In the genomic region with DNA sequence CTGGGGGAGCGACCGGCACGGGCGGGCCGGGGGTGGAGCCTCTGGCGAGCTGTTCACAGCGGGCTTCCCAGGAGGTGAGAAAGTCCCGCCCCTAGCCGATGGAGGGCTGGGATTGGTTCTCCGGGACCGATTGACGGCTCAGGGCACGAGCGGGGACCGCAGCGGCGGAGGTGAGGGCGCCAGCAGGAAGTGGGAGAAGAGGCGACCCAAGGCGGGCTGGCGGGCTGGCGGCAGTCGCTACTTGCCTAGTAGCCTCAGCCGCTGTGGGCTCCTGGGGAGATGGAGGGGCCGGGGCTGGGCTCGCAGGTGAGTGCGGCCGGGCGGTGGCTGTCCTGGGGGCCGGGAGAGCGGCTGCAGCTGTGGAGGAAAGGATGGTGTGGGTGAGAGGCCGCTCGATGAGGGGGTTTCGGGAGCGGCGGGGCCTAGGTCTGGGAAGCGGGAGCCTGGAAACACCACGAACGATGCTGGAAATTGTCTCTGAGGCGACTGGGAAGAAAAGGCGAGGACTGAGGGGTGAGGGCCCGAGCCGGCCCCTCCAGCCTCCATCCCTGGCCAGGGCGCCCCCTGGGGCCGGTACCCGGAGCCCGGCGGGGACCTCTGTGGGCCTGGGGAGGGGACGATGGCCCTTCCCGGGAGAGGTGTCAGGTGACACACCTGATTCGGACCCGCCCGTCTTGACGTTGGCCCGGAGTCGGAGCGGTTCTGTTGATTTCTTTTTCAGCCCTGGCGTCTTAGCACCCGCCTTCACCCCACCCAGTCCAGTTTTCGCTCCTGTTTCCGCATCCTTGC, we compare ENCODE assay signal across 1 cellular context.
A peak's percentile ranks its signal among the peaks of the same experiment; 100 is the strongest.
TF ChIP-seq lines count a peak whose summit lies in the region.

A gene with protein sequence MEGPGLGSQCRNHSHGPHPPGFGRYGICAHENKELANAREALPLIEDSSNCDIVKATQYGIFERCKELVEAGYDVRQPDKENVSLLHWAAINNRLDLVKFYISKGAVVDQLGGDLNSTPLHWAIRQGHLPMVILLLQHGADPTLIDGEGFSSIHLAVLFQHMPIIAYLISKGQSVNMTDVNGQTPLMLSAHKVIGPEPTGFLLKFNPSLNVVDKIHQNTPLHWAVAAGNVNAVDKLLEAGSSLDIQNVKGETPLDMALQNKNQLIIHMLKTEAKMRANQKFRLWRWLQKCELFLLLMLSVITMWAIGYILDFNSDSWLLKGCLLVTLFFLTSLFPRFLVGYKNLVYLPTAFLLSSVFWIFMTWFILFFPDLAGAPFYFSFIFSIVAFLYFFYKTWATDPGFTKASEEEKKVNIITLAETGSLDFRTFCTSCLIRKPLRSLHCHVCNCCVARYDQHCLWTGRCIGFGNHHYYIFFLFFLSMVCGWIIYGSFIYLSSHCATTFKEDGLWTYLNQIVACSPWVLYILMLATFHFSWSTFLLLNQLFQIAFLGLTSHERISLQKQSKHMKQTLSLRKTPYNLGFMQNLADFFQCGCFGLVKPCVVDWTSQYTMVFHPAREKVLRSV (plus strand): TSS at position 198 of the 789 bp plus-strand sequence. CDS start 82 bp downstream, at position 280.

TF ChIP-seq in HEK293, 187 proteins besides CTCF, POLR2A, EP300 and RAD21 (continued from another document and continues in another):
- TF ChIP-seq, protein P1, sequence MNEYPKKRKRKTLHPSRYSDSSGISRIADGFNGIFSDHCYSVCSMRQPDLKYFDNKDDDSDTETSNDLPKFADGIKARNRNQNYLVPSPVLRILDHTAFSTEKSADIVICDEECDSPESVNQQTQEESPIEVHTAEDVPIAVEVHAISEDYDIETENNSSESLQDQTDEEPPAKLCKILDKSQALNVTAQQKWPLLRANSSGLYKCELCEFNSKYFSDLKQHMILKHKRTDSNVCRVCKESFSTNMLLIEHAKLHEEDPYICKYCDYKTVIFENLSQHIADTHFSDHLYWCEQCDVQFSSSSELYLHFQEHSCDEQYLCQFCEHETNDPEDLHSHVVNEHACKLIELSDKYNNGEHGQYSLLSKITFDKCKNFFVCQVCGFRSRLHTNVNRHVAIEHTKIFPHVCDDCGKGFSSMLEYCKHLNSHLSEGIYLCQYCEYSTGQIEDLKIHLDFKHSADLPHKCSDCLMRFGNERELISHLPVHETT (tag by site-specific recombination; IDR thresholded peaks at IDR 0.05) = 0 out of 2 replicates have a peak, but pooled peaks have one; percentile 36
- no peak for TF ChIP-seq ZNF777 (tag by site-specific recombination; IDR thresholded peaks at IDR 0.05; ENCODE audit: borderline replicate concordance)
- peak; percentile 79 for TF ChIP-seq ZNF335 (tag by site-specific recombination; conservative IDR thresholded peaks at IDR 0.05)
- TF ChIP-seq PRDM1 (tag by site-specific recombination; IDR thresholded peaks at IDR 0.05) = no peak
- TF ChIP-seq, protein P2, sequence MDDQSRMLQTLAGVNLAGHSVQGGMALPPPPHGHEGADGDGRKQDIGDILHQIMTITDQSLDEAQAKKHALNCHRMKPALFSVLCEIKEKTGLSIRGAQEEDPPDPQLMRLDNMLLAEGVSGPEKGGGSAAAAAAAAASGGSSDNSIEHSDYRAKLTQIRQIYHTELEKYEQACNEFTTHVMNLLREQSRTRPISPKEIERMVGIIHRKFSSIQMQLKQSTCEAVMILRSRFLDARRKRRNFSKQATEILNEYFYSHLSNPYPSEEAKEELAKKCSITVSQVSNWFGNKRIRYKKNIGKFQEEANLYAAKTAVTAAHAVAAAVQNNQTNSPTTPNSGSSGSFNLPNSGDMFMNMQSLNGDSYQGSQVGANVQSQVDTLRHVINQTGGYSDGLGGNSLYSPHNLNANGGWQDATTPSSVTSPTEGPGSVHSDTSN (CRISPR knock-in tag; IDR thresholded peaks at IDR 0.05) = peak; percentile 94
- TF ChIP-seq, protein P3, sequence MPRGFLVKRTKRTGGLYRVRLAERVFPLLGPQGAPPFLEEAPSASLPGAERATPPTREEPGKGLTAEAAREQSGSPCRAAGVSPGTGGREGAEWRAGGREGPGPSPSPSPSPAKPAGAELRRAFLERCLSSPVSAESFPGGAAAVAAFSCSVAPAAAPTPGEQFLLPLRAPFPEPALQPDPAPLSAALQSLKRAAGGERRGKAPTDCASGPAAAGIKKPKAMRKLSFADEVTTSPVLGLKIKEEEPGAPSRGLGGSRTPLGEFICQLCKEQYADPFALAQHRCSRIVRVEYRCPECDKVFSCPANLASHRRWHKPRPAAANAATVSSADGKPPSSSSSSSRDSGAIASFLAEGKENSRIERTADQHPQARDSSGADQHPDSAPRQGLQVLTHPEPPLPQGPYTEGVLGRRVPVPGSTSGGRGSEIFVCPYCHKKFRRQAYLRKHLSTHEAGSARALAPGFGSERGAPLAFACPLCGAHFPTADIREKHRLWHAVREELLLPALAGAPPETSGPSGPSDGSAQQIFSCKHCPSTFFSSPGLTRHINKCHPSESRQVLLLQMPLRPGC (tag by site-specific recombination; IDR thresholded peaks at IDR 0.05) = no peak
- 0 out of 2 replicates have a peak, but pooled peaks have one; percentile 38 for TF ChIP-seq ZNF2 (tag by site-specific recombination; IDR thresholded peaks at IDR 0.05)
- no peak for TF ChIP-seq ZNF138 (tag by site-specific recombination; IDR thresholded peaks at IDR 0.05; ENCODE audit: borderline replicate concordance)
- TF ChIP-seq ZNF555 (tag by site-specific recombination; conservative IDR thresholded peaks at IDR 0.05) = no peak
- peak; percentile 47; the same call in 1 of the 2 replicates for TF ChIP-seq ZNF629 (tag by site-specific recombination; IDR thresholded peaks at IDR 0.05)
- TF ChIP-seq ZNF324 (tag by site-specific recombination; IDR thresholded peaks at IDR 0.05) = 0 out of 2 replicates have a peak, but pooled peaks have one; percentile 52
- TF ChIP-seq REPIN1 (tag by site-specific recombination; IDR thresholded peaks at IDR 0.05; ENCODE audit: low read depth) = peak; percentile 55; the same call in 1 of the 2 replicates
- 0 out of 2 replicates have a peak, but pooled peaks have one; percentile 53 for TF ChIP-seq ZNF561 (tag by site-specific recombination; IDR thresholded peaks at IDR 0.05; ENCODE audit: borderline replicate concordance)
- peak; percentile 63 for TF ChIP-seq ZNF76 (tag by site-specific recombination; IDR thresholded peaks at IDR 0.05; ENCODE audit: borderline replicate concordance, low read depth)
- TF ChIP-seq, protein P4, sequence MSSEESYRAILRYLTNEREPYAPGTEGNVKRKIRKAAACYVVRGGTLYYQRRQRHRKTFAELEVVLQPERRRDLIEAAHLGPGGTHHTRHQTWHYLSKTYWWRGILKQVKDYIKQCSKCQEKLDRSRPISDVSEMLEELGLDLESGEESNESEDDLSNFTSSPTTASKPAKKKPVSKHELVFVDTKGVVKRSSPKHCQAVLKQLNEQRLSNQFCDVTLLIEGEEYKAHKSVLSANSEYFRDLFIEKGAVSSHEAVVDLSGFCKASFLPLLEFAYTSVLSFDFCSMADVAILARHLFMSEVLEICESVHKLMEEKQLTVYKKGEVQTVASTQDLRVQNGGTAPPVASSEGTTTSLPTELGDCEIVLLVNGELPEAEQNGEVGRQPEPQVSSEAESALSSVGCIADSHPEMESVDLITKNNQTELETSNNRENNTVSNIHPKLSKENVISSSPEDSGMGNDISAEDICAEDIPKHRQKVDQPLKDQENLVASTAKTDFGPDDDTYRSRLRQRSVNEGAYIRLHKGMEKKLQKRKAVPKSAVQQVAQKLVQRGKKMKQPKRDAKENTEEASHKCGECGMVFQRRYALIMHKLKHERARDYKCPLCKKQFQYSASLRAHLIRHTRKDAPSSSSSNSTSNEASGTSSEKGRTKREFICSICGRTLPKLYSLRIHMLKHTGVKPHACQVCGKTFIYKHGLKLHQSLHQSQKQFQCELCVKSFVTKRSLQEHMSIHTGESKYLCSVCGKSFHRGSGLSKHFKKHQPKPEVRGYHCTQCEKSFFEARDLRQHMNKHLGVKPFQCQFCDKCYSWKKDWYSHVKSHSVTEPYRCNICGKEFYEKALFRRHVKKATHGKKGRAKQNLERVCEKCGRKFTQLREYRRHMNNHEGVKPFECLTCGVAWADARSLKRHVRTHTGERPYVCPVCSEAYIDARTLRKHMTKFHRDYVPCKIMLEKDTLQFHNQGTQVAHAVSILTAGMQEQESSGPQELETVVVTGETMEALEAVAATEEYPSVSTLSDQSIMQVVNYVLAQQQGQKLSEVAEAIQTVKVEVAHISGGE (tag by site-specific recombination; conservative IDR thresholded peaks at IDR 0.05; ENCODE audit: low read depth) = peak; percentile 20; the same call in 1 of the 2 replicates
- peak; percentile 36; the same call in 1 of the 2 replicates for TF ChIP-seq ZBTB17 (tag by site-specific recombination; IDR thresholded peaks at IDR 0.05)
- peak; percentile 56 for TF ChIP-seq ZIC2 (tag by site-specific recombination; IDR thresholded peaks at IDR 0.05)
- TF ChIP-seq GLIS2 (tag by site-specific recombination; IDR thresholded peaks at IDR 0.05) = peak; percentile 86
- peak; percentile 79 for TF ChIP-seq ZXDB (tag by site-specific recombination; IDR thresholded peaks at IDR 0.05)
- TF ChIP-seq ZNF571 (tag by site-specific recombination; IDR thresholded peaks at IDR 0.05) = no peak
- peak; percentile 65 for TF ChIP-seq ZBTB48 (tag by site-specific recombination; IDR thresholded peaks at IDR 0.05)
- peak; percentile 63 for TF ChIP-seq ZNF341 (tag by site-specific recombination; IDR thresholded peaks at IDR 0.05; ENCODE audit: low read depth)
- peak; percentile 40; the same call in 1 of the 2 replicates for TF ChIP-seq OVOL3 (tag by site-specific recombination; IDR thresholded peaks at IDR 0.05)
- TF ChIP-seq, protein P5, sequence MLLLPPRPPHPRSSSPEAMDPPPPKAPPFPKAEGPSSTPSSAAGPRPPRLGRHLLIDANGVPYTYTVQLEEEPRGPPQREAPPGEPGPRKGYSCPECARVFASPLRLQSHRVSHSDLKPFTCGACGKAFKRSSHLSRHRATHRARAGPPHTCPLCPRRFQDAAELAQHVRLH (tag by site-specific recombination; IDR thresholded peaks at IDR 0.05) = peak; percentile 51; the same call in 1 of the 2 replicates
- no peak for TF ChIP-seq ZNF433 (tag by site-specific recombination; IDR thresholded peaks at IDR 0.05; ENCODE audit: low read depth)
- TF ChIP-seq, protein P6, sequence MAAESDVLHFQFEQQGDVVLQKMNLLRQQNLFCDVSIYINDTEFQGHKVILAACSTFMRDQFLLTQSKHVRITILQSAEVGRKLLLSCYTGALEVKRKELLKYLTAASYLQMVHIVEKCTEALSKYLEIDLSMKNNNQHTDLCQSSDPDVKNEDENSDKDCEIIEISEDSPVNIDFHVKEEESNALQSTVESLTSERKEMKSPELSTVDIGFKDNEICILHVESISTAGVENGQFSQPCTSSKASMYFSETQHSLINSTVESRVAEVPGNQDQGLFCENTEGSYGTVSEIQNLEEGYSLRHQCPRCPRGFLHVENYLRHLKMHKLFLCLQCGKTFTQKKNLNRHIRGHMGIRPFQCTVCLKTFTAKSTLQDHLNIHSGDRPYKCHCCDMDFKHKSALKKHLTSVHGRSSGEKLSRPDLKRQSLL (tag by site-specific recombination; IDR thresholded peaks at IDR 0.05) = no peak
- no peak for TF ChIP-seq ZNF169 (tag by site-specific recombination; IDR thresholded peaks at IDR 0.05)
- TF ChIP-seq ZBTB20 (tag by site-specific recombination; IDR thresholded peaks at IDR 0.05) = peak; percentile 67; the same call in 1 of the 2 replicates
- TF ChIP-seq ZFHX2 (tag by site-specific recombination; conservative IDR thresholded peaks at IDR 0.05) = peak; percentile 26; the same call in 1 of the 2 replicates
- TF ChIP-seq ZNF366 (tag by site-specific recombination; conservative IDR thresholded peaks at IDR 0.05) = peak; percentile 46; the same call in 1 of the 2 replicates
- TF ChIP-seq SALL2 (tag by site-specific recombination; IDR thresholded peaks at IDR 0.05; ENCODE audit: borderline replicate concordance) = no peak
- peak; percentile 8; the same call in 1 of the 2 replicates for TF ChIP-seq ZNF202 (tag by site-specific recombination; IDR thresholded peaks at IDR 0.05; ENCODE audit: borderline replicate concordance)
- TF ChIP-seq ZNF132 (tag by site-specific recombination; IDR thresholded peaks at IDR 0.05; ENCODE audit: borderline replicate concordance) = no peak
- TF ChIP-seq, protein P7, sequence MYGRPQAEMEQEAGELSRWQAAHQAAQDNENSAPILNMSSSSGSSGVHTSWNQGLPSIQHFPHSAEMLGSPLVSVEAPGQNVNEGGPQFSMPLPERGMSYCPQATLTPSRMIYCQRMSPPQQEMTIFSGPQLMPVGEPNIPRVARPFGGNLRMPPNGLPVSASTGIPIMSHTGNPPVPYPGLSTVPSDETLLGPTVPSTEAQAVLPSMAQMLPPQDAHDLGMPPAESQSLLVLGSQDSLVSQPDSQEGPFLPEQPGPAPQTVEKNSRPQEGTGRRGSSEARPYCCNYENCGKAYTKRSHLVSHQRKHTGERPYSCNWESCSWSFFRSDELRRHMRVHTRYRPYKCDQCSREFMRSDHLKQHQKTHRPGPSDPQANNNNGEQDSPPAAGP (tag by site-specific recombination; IDR thresholded peaks at IDR 0.05) = peak; percentile 60; the same call in 1 of the 2 replicates
- no peak for TF ChIP-seq ZBTB21 (tag by site-specific recombination; IDR thresholded peaks at IDR 0.05)
- peak; percentile 80 for TF ChIP-seq OSR2 (tag by site-specific recombination; IDR thresholded peaks at IDR 0.05)
- peak; percentile 60 for TF ChIP-seq SP3 (tag by site-specific recombination; IDR thresholded peaks at IDR 0.05)
- no peak for TF ChIP-seq TRIM28 (IDR thresholded peaks at IDR 0.05; ENCODE audit: borderline replicate concordance, low read length)
- no peak for TF ChIP-seq SCRT2 (tag by site-specific recombination; IDR thresholded peaks at IDR 0.05)
- TF ChIP-seq KLF16 (tag by site-specific recombination; IDR thresholded peaks at IDR 0.05) = 0 out of 2 replicates have a peak, but pooled peaks have one; percentile 23
- TF ChIP-seq, protein P8, sequence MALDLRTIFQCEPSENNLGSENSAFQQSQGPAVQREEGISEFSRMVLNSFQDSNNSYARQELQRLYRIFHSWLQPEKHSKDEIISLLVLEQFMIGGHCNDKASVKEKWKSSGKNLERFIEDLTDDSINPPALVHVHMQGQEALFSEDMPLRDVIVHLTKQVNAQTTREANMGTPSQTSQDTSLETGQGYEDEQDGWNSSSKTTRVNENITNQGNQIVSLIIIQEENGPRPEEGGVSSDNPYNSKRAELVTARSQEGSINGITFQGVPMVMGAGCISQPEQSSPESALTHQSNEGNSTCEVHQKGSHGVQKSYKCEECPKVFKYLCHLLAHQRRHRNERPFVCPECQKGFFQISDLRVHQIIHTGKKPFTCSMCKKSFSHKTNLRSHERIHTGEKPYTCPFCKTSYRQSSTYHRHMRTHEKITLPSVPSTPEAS (tag by site-specific recombination; IDR thresholded peaks at IDR 0.05) = 0 out of 2 replicates have a peak, but pooled peaks have one; percentile 23
- no peak for TF ChIP-seq ZNF600 (tag by site-specific recombination; IDR thresholded peaks at IDR 0.05)
- TF ChIP-seq ZNF654 (tag by site-specific recombination; IDR thresholded peaks at IDR 0.05; ENCODE audit: low read depth) = no peak
